In the genomic region with DNA sequence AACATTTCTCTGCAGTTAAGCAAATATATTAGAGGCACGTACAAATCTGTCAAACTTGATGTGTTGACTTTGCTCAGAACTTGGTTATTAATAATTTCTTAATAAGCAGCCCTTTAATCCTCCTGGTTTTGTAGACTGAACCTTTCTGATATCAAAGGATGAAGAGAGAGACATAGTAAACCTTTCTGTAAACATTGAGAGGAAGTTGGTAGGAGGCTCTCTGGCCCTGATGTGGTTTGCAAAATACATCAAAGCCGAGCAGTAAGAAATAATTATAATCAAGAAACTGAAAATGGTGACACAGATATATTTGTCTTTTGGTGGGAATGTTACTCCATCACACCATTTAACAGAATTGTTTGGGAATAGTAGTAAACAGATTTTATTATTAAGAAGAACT, we compare ENCODE assay signal across 18 cellular contexts.
A peak's percentile ranks its signal among the peaks of the same experiment; 100 is the strongest.
DNase-seq lines count a peak whose midpoint lies in the region; ATAC-seq, FAIRE-seq and TF ChIP-seq lines count a peak whose summit lies in the region.
"Had no signal": no experiment of that assay in that cellular context is flagged by ENCODE, and none has a peak within 500 bp of the region (broad histone marks: within the 10 kb centered on the region; RNA-seq: fewer than 3 reads in every experiment).

No MANE protein-coding gene starts in this region.

- no peak overlapping the region for H3K4me3 ChIP-seq in BLaER1 treated with 17β-estradiol and CSF1 and Interleukin-3, amounts not matched to agents 10 nM and 100 nM
- H3K4me3 ChIP-seq in DND-41 (ENCODE audit: low read depth in 1 of 2, low read length in 2 of 2) = no peak overlapping the region
- H3K4me3 ChIP-seq: A549, GM23248, Peyer's patch had no signal

- no peaks in the 10 kb centered on the region for H3K36me3 ChIP-seq in BLaER1 treated with 17β-estradiol and CSF1 and Interleukin-3, amounts not matched to agents 10 nM and 100 nM
- no peaks in the 10 kb centered on the region for H3K36me3 ChIP-seq in DND-41 (ENCODE audit: insufficient read depth, low read length)
- H3K36me3 ChIP-seq: Peyer's patch had no signal

- H3K4me2 ChIP-seq in BLaER1 treated with 17β-estradiol and CSF1 and Interleukin-3, amounts not matched to agents 10 nM and 100 nM = peak overlapping the region in 7 of 11 experiments; percentile 16 to 59 (median 37); a peak in 13 of 22 replicates
- H3K4me2 ChIP-seq in DND-41 (ENCODE audit: insufficient read depth, low read length) = no peak overlapping the region
- H3K4me2 ChIP-seq: A549 had no signal

- no peak overlapping the region for H2AFZ ChIP-seq in DND-41 (ENCODE audit: low read depth, low read length)
- H2AFZ ChIP-seq: GM23248 had no signal

- no peak overlapping the region for H3K9ac ChIP-seq in BLaER1 treated with 17β-estradiol and CSF1 and Interleukin-3, amounts not matched to agents 10 nM and 100 nM
- no peak overlapping the region for H3K9ac ChIP-seq in DND-41 (ENCODE audit: low read depth, low read length)
- H3K9ac ChIP-seq: GM23248 had no signal

- no peak for TF ChIP-seq CTCF in DND-41 (IDR thresholded peaks at IDR 0.05; ENCODE audit: borderline replicate concordance, extremely low read depth, low read length, poor library complexity, severe bottlenecking)

- FAIRE-seq in endometrium (lab: Jason Lieb, UNC) = peak; percentile 85
- FAIRE-seq: A549, GM19239 had no signal

- DNase-seq in DND-41 (peak; percentile 27), T follicular helper cell (ENCODE audit: low read depth) (peak; percentile 25), HUDEP-2 (lab: John Stamatoyannopoulos, UW; ENCODE audit: unreplicated experiment in 76 of 76) (no peak), iPS-NIHi7 (ENCODE audit: extremely low spot score) (no peak), SHP77 treated with DMSO at 0.1 percent for 48 hours (lab: John Stamatoyannopoulos, UW) (no peak)
- DNase-seq: DMS 273 treated with DMSO at 0.1 percent for 48 hours; GF-D8; GM23248; HCEC 1CT; NCI-H1105 treated with DMSO at 0.1 percent for 48 hours; NCI-H1694; NCI-H2081 treated with DMSO at 0.1 percent for 48 hours; NK-92 treated with Interleukin-12 subunit alpha and Interleukin-12 subunit beta, amount 100 ng/mL, for 24 hours; Peyer's patch had no signal

- no peaks in the 10 kb centered on the region for H3K79me2 ChIP-seq in DND-41 (ENCODE audit: insufficient read depth, low read length)

- H3K27me3 ChIP-seq in BLaER1 treated with 17β-estradiol and CSF1 and Interleukin-3, amounts not matched to agents 10 nM and 100 nM = no peaks in the 10 kb centered on the region
- no peaks in the 10 kb centered on the region for H3K27me3 ChIP-seq in DND-41 (ENCODE audit: insufficient read depth, low read length, poor library complexity)
- H3K27me3 ChIP-seq: Peyer's patch had no signal

- ATAC-seq in DND-41 (ENCODE audit: insufficient read depth, low read depth) = peak; percentile 89
- ATAC-seq: A549 had no signal

- peaks cover 15 to 48% (median 33%) of the 10 kb centered on the region in 10 experiments; a peak in 18 of 20 replicates for H3K4me1 ChIP-seq in BLaER1 treated with 17β-estradiol and CSF1 and Interleukin-3, amounts not matched to agents 10 nM and 100 nM
- H3K4me1 ChIP-seq in DND-41 (ENCODE audit: insufficient read depth, low read length) = no peaks in the 10 kb centered on the region
- H3K4me1 ChIP-seq: A549, Peyer's patch had no signal

- peaks cover 0 to 24% (median 10%) of the 10 kb centered on the region in 11 experiments; a peak in 13 of 22 replicates for H3K9me3 ChIP-seq in BLaER1 treated with 17β-estradiol and CSF1 and Interleukin-3, amounts not matched to agents 10 nM and 100 nM (replicated peaks in 1 of 11)
- no peaks in the 10 kb centered on the region for H3K9me3 ChIP-seq in DND-41 (ENCODE audit: insufficient read depth, low read length, severe bottlenecking)
- H3K9me3 ChIP-seq: A549, Peyer's patch had no signal

- H4K20me1 ChIP-seq in BLaER1 treated with 17β-estradiol and CSF1 and Interleukin-3, amounts not matched to agents 10 nM and 100 nM = no peaks in the 10 kb centered on the region
- no peaks in the 10 kb centered on the region for H4K20me1 ChIP-seq in DND-41 (ENCODE audit: insufficient read depth, low read length)

- H3K27ac ChIP-seq in BLaER1 treated with 17β-estradiol and CSF1 and Interleukin-3, amounts not matched to agents 10 nM and 100 nM = no peak overlapping the region
- H3K27ac ChIP-seq in DND-41 (ENCODE audit: low read length) = no peak overlapping the region
- H3K27ac ChIP-seq: A549, GM23248, Peyer's patch had no signal

Comparison
In these comparisons a context has a peak if more than half of its experiments do, and no peak if none do; other contexts are left out.
1. DNase-seq: peak in DND-41 (single experiment) and T follicular helper cell (single experiment); none in HUDEP-2 (0 of 76), iPS-NIHi7 (single experiment) and SHP77 treated with DMSO at 0.1 percent for 48 hours (single experiment).